Comparison of ENCODE assay signal across 10 cellular contexts in genomic region chr19:55247621-55248099, GRCh38.
DNase-seq lines count a peak whose midpoint lies in the region; ATAC-seq, FAIRE-seq and TF ChIP-seq lines count a peak whose summit lies in the region.
"Had no signal": no experiment of that assay in that cellular context is flagged by ENCODE, and none has a peak within 500 bp of the region (broad histone marks: within the 10 kb centered on the region; RNA-seq: fewer than 3 reads in every experiment).

No MANE protein-coding gene starts in this region.

- no peak for ATAC-seq in GM18502 (IDR thresholded peaks at IDR 0.05; ENCODE audit: poor library complexity, unreplicated experiment)

- H3K27me3 ChIP-seq in neutrophil: no peaks in the 10 kb centered on the region

- peaks cover 28 to 37% of the 10 kb centered on the region in 2 experiments for H3K4me1 ChIP-seq in neutrophil (ENCODE audit: control insufficient read depth in 1 of 2, insufficient read depth in 1 of 2, low read depth in 1 of 2, low read length in 1 of 2)

- no peak for TF ChIP-seq CTCF in neutrophil (IDR thresholded peaks at IDR 0.05)

- no peak for FAIRE-seq in RCC 7860 (lab: Jason Lieb, UNC)

- peaks cover 54% of the 10 kb centered on the region for H3K36me3 ChIP-seq in neutrophil

- DNase-seq in ELR (ENCODE audit: low read depth) (peak; percentile 22), NCI-H69 (lab: John Stamatoyannopoulos, UW) (peak; percentile 40), epithelial cell of prostate (ENCODE audit: low read depth, low spot score) (peak; percentile 53), RCC 7860 (ENCODE audit: low spot score) (no peak)
- DNase-seq in stimulated activated CD4-positive, alpha-beta T cell treated with anti-CD3 and anti-CD28 coated beads, Interleukin-4, amount 100 ng/mL, for 24 hours: no peak
- DNase-seq: activated CD4-positive, alpha-beta T cell treated with anti-CD3 and anti-CD28 coated beads for 4 hours; hippocampal formation; NK-92 treated with Interleukin-12 subunit alpha and Interleukin-12 subunit beta, amount 100 ng/mL, for 24 hours had no signal

- no peak overlapping the region for H3K4me3 ChIP-seq in neutrophil (ENCODE audit: low read depth in 1 of 2, low read length in 1 of 2)

- no peak overlapping the region for H3K27ac ChIP-seq in epithelial cell of prostate
- peak overlapping the region; percentile 37 for H3K27ac ChIP-seq in neutrophil

- no peaks in the 10 kb centered on the region for H3K9me3 ChIP-seq in neutrophil

Comparison
In these comparisons a context has a peak if more than half of its experiments do, and no peak if none do; other contexts are left out.
1. DNase-seq: peak in ELR (single experiment), NCI-H69 (single experiment) and epithelial cell of prostate (single experiment); none in RCC 7860 (single experiment) and stimulated activated CD4-positive, alpha-beta T cell treated with anti-CD3 and anti-CD28 coated beads, Interleukin-4, amount 100 ng/mL, for 24 hours (single experiment).